In the genomic region with DNA sequence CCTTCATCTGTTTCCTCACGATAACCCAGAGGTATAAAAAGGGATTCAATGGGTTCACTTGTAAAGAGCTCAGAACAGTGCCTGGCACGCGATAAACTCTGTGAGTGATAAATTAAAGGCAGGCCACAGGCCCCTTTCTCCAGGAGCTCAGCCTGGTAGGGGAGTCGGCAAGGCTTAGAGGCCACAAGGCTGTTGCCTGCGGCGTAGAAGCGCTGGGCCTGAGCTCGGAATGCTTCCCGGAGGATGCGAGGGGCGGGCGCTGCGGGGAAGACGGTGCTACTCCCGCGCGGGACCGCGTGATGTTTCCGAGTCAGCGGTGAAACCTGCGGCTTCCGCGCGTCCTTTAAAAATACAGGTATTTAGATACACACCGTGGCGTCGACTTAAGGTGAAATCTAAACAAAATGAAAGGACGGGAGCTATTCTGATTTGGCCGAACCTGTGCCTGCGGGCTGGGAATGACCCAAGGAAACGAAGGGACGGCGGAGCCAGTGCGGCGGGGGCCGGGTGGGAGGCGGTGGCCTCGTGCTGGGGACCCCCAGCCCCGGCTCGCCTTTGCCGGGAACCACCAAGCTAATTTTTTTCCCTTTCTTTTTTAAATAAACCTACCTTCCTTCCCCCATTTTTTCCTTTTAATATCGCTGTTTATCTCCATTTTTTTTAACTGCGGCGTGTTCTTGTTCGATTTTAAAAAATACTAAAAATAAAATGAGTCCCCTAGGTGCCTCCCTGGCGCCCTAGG, we compare ENCODE assay signal across 1 cellular context.
TF ChIP-seq lines count a peak whose summit lies in the region.

No MANE protein-coding gene starts in this region.

TF ChIP-seq in H1, 55 proteins besides CTCF, POLR2A, EP300 and RAD21:
- TF ChIP-seq POLR2AphosphoS5 (IDR thresholded peaks at IDR 0.05; ENCODE audit: low read depth, low read length): no peak
- TF ChIP-seq EZH2 (IDR thresholded peaks at IDR 0.05; ENCODE audit: low read depth, low read length, severe bottlenecking): peak; percentile 92
- TF ChIP-seq BACH1 (IDR thresholded peaks at IDR 0.05; ENCODE audit: low read length): no peak
- TF ChIP-seq CHD1 (IDR thresholded peaks at IDR 0.05; ENCODE audit: low read depth, low read length): no peak
- 0 out of 2 replicates have a peak, but pooled peaks have one; percentile 3 for TF ChIP-seq TCF12 (IDR thresholded peaks at IDR 0.05; ENCODE audit: low read depth, low read length)
- TF ChIP-seq YY1 (IDR thresholded peaks at IDR 0.05; ENCODE audit: low read depth, low read length): no peak
- TF ChIP-seq ASH2L (IDR thresholded peaks at IDR 0.05; ENCODE audit: low read length): no peak
- TF ChIP-seq TAF1 (IDR thresholded peaks at IDR 0.05; ENCODE audit: low read depth, low read length): no peak
- no peak for TF ChIP-seq NRF1 (IDR thresholded peaks at IDR 0.05; ENCODE audit: low read depth, low read length)
- TF ChIP-seq, protein P1, sequence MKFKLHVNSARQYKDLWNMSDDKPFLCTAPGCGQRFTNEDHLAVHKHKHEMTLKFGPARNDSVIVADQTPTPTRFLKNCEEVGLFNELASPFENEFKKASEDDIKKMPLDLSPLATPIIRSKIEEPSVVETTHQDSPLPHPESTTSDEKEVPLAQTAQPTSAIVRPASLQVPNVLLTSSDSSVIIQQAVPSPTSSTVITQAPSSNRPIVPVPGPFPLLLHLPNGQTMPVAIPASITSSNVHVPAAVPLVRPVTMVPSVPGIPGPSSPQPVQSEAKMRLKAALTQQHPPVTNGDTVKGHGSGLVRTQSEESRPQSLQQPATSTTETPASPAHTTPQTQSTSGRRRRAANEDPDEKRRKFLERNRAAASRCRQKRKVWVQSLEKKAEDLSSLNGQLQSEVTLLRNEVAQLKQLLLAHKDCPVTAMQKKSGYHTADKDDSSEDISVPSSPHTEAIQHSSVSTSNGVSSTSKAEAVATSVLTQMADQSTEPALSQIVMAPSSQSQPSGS (IDR thresholded peaks at IDR 0.05; ENCODE audit: low read length): no peak
- TF ChIP-seq, protein P2, sequence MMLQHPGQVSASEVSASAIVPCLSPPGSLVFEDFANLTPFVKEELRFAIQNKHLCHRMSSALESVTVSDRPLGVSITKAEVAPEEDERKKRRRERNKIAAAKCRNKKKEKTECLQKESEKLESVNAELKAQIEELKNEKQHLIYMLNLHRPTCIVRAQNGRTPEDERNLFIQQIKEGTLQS (IDR thresholded peaks at IDR 0.05; ENCODE audit: insufficient read depth, low read depth, low read length): no peak
- TF ChIP-seq, protein P3, sequence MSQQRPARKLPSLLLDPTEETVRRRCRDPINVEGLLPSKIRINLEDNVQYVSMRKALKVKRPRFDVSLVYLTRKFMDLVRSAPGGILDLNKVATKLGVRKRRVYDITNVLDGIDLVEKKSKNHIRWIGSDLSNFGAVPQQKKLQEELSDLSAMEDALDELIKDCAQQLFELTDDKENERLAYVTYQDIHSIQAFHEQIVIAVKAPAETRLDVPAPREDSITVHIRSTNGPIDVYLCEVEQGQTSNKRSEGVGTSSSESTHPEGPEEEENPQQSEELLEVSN (IDR thresholded peaks at IDR 0.05): 0 out of 2 replicates have a peak, but pooled peaks have one; percentile 15
- peak; percentile 94 for TF ChIP-seq RNF2 (IDR thresholded peaks at IDR 0.05; ENCODE audit: borderline replicate concordance, low read depth, low read length, missing control alignments, poor library complexity, severe bottlenecking)
- no peak for TF ChIP-seq PHF8 (conservative IDR thresholded peaks at IDR 0.05; ENCODE audit: low read depth, low read length)
- peak; percentile 89; the same call in 1 of the 2 replicates for TF ChIP-seq SUZ12 (IDR thresholded peaks at IDR 0.05; ENCODE audit: low read length)
- TF ChIP-seq RXRA (IDR thresholded peaks at IDR 0.05; ENCODE audit: insufficient read depth, low read depth, low read length): no peak
- no peak for TF ChIP-seq CTBP2 (IDR thresholded peaks at IDR 0.05; ENCODE audit: borderline replicate concordance, insufficient read depth, insufficient read length, low read length)
- no peak for TF ChIP-seq JUN (IDR thresholded peaks at IDR 0.05; ENCODE audit: low read depth, low read length)
TF ChIP-seq in H1: peak in this region for 5.
